In genomic region chr4:141133146-141134006, GRCh38 we compare ENCODE assay signal across 8 cellular contexts. TPM values are rescaled to one million over a fixed set of nuclear protein-coding genes. Genes with fewer than 3 reads are reported as not detected.
DNase-seq lines count a peak whose midpoint lies in the region; FAIRE-seq and TF ChIP-seq lines count a peak whose summit lies in the region.

Gene RNF150 (minus strand): TSS chr4:141133469.

- peak within 1 kb of the TSS; percentile 87 for H3K4me3 ChIP-seq in iPS-11a (ENCODE audit: low read depth, low read length)

- TF ChIP-seq POLR2A in H54 (IDR thresholded peaks at IDR 0.05; ENCODE audit: low read depth, low read length), result no peak

- in situ Hi-C loops in G401 (cut with HindIII; ENCODE audit: low sequenced_read_pairs) (no loop called here), T47D (cut with HindIII; ENCODE audit: low pct_unique_long_range_greater_than_20kb, low sequenced_read_pairs) (no loop called here)

- DNase-seq in G401 (ENCODE audit: low spot score) (peak; percentile 97), H54 (ENCODE audit: insufficient read length, low spot score) (peak; percentile 26), M059J (ENCODE audit: low read depth) (peak; percentile 80), SIG-M5 (lab: John Stamatoyannopoulos, UW) (peak; percentile 1), T47D (ENCODE audit: low read depth in 1 of 2, low spot score in 1 of 2) (peak; percentile 61 to 76), renal cortical epithelial cell (ENCODE audit: low read depth) (peak; percentile 84), RKO (ENCODE audit: low spot score) (no peak)

- FAIRE-seq in H54 (lab: Jason Lieb, UNC), result peak; percentile 38

RNA-seq across cellular contexts. Expression of gene RNF150, which starts in this region (rescaled TPM):
- 0.18 and 0.85 TPM in 2 replicates for total RNA-seq in G401 (2014; rRNA removed; shearing (Covaris generic))
- total RNA-seq in M059J (2014; rRNA removed; shearing (Covaris generic)), result 1.8 and 4.0 TPM in 2 replicates
- 2.1 and 15.5 TPM in 2 replicates for total RNA-seq in renal cortical epithelial cell

Comparison
In these comparisons a context has a peak if more than half of its experiments do, and no peak if none do; other contexts are left out.
1. Peak in DNase-seq in G401; RNA of the gene not detected or under 1 TPM.